ENCODE assay signal across 32 cellular contexts in the genomic region with DNA sequence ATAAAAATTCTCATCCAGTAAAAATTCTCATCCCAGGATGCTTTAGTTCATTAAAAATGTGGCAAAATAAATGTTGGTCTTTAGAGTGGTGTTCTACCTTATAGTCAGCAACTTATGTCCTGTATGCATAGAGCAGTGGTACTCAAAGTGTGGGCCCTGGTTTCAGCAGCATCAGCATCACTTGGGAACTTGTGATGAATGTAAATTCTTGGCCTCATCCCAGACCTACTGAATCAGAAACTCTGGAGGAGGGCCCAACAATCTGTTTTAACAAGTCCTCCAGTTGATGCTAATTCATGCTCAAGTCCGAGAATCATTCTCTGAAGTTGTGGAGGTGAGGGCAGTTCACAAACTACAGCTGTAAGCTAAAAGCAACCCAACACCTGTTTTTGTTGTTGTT.
DNase-seq lines count a peak whose midpoint lies in the region; ATAC-seq, FAIRE-seq and TF ChIP-seq lines count a peak whose summit lies in the region.
"Had no signal": no experiment of that assay in that cellular context is flagged by ENCODE, and none has a peak within 500 bp of the region (broad histone marks: within the 10 kb centered on the region; RNA-seq: fewer than 3 reads in every experiment).

No MANE protein-coding gene starts in this region.

- H3K27ac ChIP-seq in PC-3 (ENCODE audit: low read length), result no peak overlapping the region
- H3K27ac ChIP-seq: PC-9, SJCRH30 had no signal

- H3K4me3 Mint-ChIP-seq in activated CD8-positive, alpha-beta T cell treated with anti-CD3 and anti-CD28 coated beads for 36 hours, result no peak overlapping the region
- no peak overlapping the region for H3K4me3 Mint-ChIP-seq in activated CD8-positive, alpha-beta T cell treated with anti-CD3 and anti-CD28 coated beads, Interleukin-2, amount 10 ng/mL, durations not matched to agents 7 days and 5 days
- no peak overlapping the region for H3K4me3 Mint-ChIP-seq in stimulated activated effector memory CD8-positive, alpha-beta T cell treated with anti-CD3 and anti-CD28 coated beads, Interleukin-12 subunit alpha, Interleukin-12 subunit beta, amount 100 ng/mL, for 72 hours
- H3K4me3 Mint-ChIP-seq: CD4-positive, alpha-beta T cell; HFFc6 had no signal

- H3K36me3 ChIP-seq in PC-3 (ENCODE audit: low read depth, low read length), result no peaks in the 10 kb centered on the region
- H3K36me3 ChIP-seq: BLaER1 treated with 17β-estradiol and CSF1 and Interleukin-3, amounts not matched to agents 10 nM and 100 nM; HAP-1; SJCRH30 had no signal

- H2AFZ ChIP-seq in PC-3 (ENCODE audit: low read length), result no peak overlapping the region
- H2AFZ ChIP-seq: PC-9 had no signal

- H3K4me1 Mint-ChIP-seq in activated CD8-positive, alpha-beta T cell treated with anti-CD3 and anti-CD28 coated beads for 36 hours (ENCODE audit: low read depth), result peaks cover 64% of the 10 kb centered on the region
- H3K4me1 Mint-ChIP-seq in activated CD8-positive, alpha-beta T cell treated with anti-CD3 and anti-CD28 coated beads, Interleukin-2, amount 10 ng/mL, durations not matched to agents 7 days and 5 days (ENCODE audit: low read depth), result peaks cover 53% of the 10 kb centered on the region
- H3K4me1 Mint-ChIP-seq in stimulated activated effector memory CD8-positive, alpha-beta T cell treated with anti-CD3 and anti-CD28 coated beads, Interleukin-12 subunit alpha, Interleukin-12 subunit beta, amount 100 ng/mL, for 72 hours, result peaks cover 52% of the 10 kb centered on the region

- no peaks in the 10 kb centered on the region for H3F3A ChIP-seq in PC-3 (ENCODE audit: low read length, unreplicated experiment)

- DNase-seq in activated CD8-positive, alpha-beta T cell treated with anti-CD3 and anti-CD28 coated beads for 36 hours, result no peak
- no peak for DNase-seq in activated CD8-positive, alpha-beta T cell treated with anti-CD3 and anti-CD28 coated beads, Interleukin-2, amount 10 ng/mL, durations not matched to agents 7 days and 5 days
- DNase-seq in PC-3, result peak; percentile 14
- DNase-seq in epithelial cell of esophagus (ENCODE audit: low read depth), result peak; percentile 15
- DNase-seq in stimulated activated effector memory CD8-positive, alpha-beta T cell treated with anti-CD3 and anti-CD28 coated beads, Interleukin-12 subunit alpha, Interleukin-12 subunit beta, amount 100 ng/mL, for 72 hours (ENCODE audit: low spot score in 2 of 2), result no peak
- no peak for DNase-seq in urothelium cell line (ENCODE audit: low spot score)
- DNase-seq in NCI-H1105 (lab: John Stamatoyannopoulos, UW), result no peak
- DNase-seq: CD4-positive, alpha-beta T cell; GOT3; HFFc6; Kasumi-1; MV-4-11; NCI-H1417; NCI-H187; NCI-H2081 treated with DMSO at 0.1 percent for 48 hours; NCI-H2171; NCI-H226; NCI-H524 treated with DMSO at 0.1 percent for 48 hours; NCI-H774; NK-92 treated with Interleukin-12 subunit alpha and Interleukin-12 subunit beta, amount 100 ng/mL, for 24 hours; PC-9; SJCRH30 had no signal

- H3K36me3 Mint-ChIP-seq in activated CD8-positive, alpha-beta T cell treated with anti-CD3 and anti-CD28 coated beads for 36 hours (ENCODE audit: low read depth), result peaks cover 30% of the 10 kb centered on the region
- H3K36me3 Mint-ChIP-seq in activated CD8-positive, alpha-beta T cell treated with anti-CD3 and anti-CD28 coated beads, Interleukin-2, amount 10 ng/mL, durations not matched to agents 7 days and 5 days (ENCODE audit: low read depth), result peaks cover 32% of the 10 kb centered on the region
- no peaks in the 10 kb centered on the region for H3K36me3 Mint-ChIP-seq in stimulated activated effector memory CD8-positive, alpha-beta T cell treated with anti-CD3 and anti-CD28 coated beads, Interleukin-12 subunit alpha, Interleukin-12 subunit beta, amount 100 ng/mL, for 72 hours

- no peak overlapping the region for H3K4me2 ChIP-seq in PC-3 (ENCODE audit: low read length)
- H3K4me2 ChIP-seq: PC-9 had no signal

- peaks cover 23% of the 10 kb centered on the region for H3K9me3 Mint-ChIP-seq in activated CD8-positive, alpha-beta T cell treated with anti-CD3 and anti-CD28 coated beads for 36 hours
- peaks cover 17% of the 10 kb centered on the region for H3K9me3 Mint-ChIP-seq in activated CD8-positive, alpha-beta T cell treated with anti-CD3 and anti-CD28 coated beads, Interleukin-2, amount 10 ng/mL, durations not matched to agents 7 days and 5 days (ENCODE audit: insufficient read depth)
- H3K9me3 Mint-ChIP-seq in stimulated activated effector memory CD8-positive, alpha-beta T cell treated with anti-CD3 and anti-CD28 coated beads, Interleukin-12 subunit alpha, Interleukin-12 subunit beta, amount 100 ng/mL, for 72 hours, result peaks cover 4% of the 10 kb centered on the region

- H3K27me3 ChIP-seq in PC-3 (ENCODE audit: low read length), result no peaks in the 10 kb centered on the region
- H3K27me3 ChIP-seq: BLaER1 treated with 17β-estradiol and CSF1 and Interleukin-3, amounts not matched to agents 10 nM and 100 nM; SJCRH30 had no signal

- POLR2A ChIA-PET in activated CD8-positive, alpha-beta T cell treated with anti-CD3 and anti-CD28 coated beads for 36 hours (lab: Charles Lee), result interaction anchor here (1.3 kb wide), 1 partner anchor 294 kb away, joined by 4 read pairs; no protein-coding TSS in a partner anchor
- POLR2A ChIA-PET in activated CD8-positive, alpha-beta T cell treated with anti-CD3 and anti-CD28 coated beads, Interleukin-2, amount 10 ng/mL, durations not matched to agents 7 days and 5 days (lab: Charles Lee), result no interaction called here
- POLR2A ChIA-PET in PC-3 (lab: Charles Lee; ENCODE audit: unreplicated experiment), result no interaction called here

- no peaks in the 10 kb centered on the region for H4K20me1 ChIP-seq in PC-3 (ENCODE audit: low read length)
- H4K20me1 ChIP-seq: BLaER1 treated with 17β-estradiol and CSF1 and Interleukin-3, amounts not matched to agents 10 nM and 100 nM had no signal

- no peak for ATAC-seq in activated CD8-positive, alpha-beta T cell treated with anti-CD3 and anti-CD28 coated beads for 36 hours
- no peak for ATAC-seq in activated CD8-positive, alpha-beta T cell treated with anti-CD3 and anti-CD28 coated beads, Interleukin-2, amount 10 ng/mL, durations not matched to agents 7 days and 5 days
- ATAC-seq in PC-3 (no peak), GM19397 (IDR thresholded peaks at IDR 0.05; ENCODE audit: unreplicated experiment) (no peak)
- ATAC-seq in stimulated activated effector memory CD8-positive, alpha-beta T cell treated with anti-CD3 and anti-CD28 coated beads, Interleukin-12 subunit alpha, Interleukin-12 subunit beta, amount 100 ng/mL, for 72 hours, result peak; percentile 39
- ATAC-seq: K562, Right ventricle myocardium inferior, SK-N-SH treated with all-trans-retinoic acid at 6 μM for 48 hours had no signal

- CTCF ChIA-PET in activated CD8-positive, alpha-beta T cell treated with anti-CD3 and anti-CD28 coated beads for 36 hours (lab: Charles Lee), result interaction anchor here (1.2 to 1.4 kb wide), 2 partner anchors 7 to 16 kb away, joined by 3 read pairs; no protein-coding TSS in a partner anchor
- CTCF ChIA-PET in activated CD8-positive, alpha-beta T cell treated with anti-CD3 and anti-CD28 coated beads, Interleukin-2, amount 10 ng/mL, durations not matched to agents 7 days and 5 days (lab: Charles Lee), result interaction anchor here (1.0 to 7.9 kb wide), 3 partner anchors 6 to 173 kb away, joined by 3 to 54 read pairs (median 4); no protein-coding TSS in a partner anchor
- CTCF ChIA-PET in PC-3 (lab: Charles Lee), result interaction anchor here (0.6 kb wide), 1 partner anchor 19 kb away, joined by 5 read pairs; no protein-coding TSS in a partner anchor

- intact Hi-C loops in activated CD8-positive, alpha-beta T cell treated with anti-CD3 and anti-CD28 coated beads for 36 hours (cut with micrococcal nuclease), result no loop called here
- intact Hi-C loops in PC-3 (cut with micrococcal nuclease), result no loop called here

- H3K4me1 ChIP-seq in PC-3 (ENCODE audit: insufficient read depth, low read length), result peaks cover 18% of the 10 kb centered on the region
- H3K4me1 ChIP-seq: SJCRH30 had no signal

- no peak for FAIRE-seq in urothelium cell line (lab: Jason Lieb, UNC)
- FAIRE-seq: A204.1, D721Med, G401.6, HTR-8/SVneo, K562 had no signal

- no peak overlapping the region for H3K4me3 ChIP-seq in PC-3 (ENCODE audit: low read length)
- no peak overlapping the region for H3K4me3 ChIP-seq in epithelial cell of esophagus (ENCODE audit: low read length)
- H3K4me3 ChIP-seq: BLaER1 treated with 17β-estradiol and CSF1 and Interleukin-3, amounts not matched to agents 10 nM and 100 nM; HAP-1; K562; PC-9; SJCRH30 had no signal

- no peaks in the 10 kb centered on the region for H3K79me2 ChIP-seq in PC-3 (ENCODE audit: low read length)

- H3K27ac Mint-ChIP-seq in activated CD8-positive, alpha-beta T cell treated with anti-CD3 and anti-CD28 coated beads for 36 hours, result peak overlapping the region; percentile 7
- no peak overlapping the region for H3K27ac Mint-ChIP-seq in activated CD8-positive, alpha-beta T cell treated with anti-CD3 and anti-CD28 coated beads, Interleukin-2, amount 10 ng/mL, durations not matched to agents 7 days and 5 days
- H3K27ac Mint-ChIP-seq in stimulated activated effector memory CD8-positive, alpha-beta T cell treated with anti-CD3 and anti-CD28 coated beads, Interleukin-12 subunit alpha, Interleukin-12 subunit beta, amount 100 ng/mL, for 72 hours, result peak overlapping the region; percentile 30
- H3K27ac Mint-ChIP-seq: CD4-positive, alpha-beta T cell; HFFc6 had no signal

- no peak for TF ChIP-seq CTCF in activated CD8-positive, alpha-beta T cell treated with anti-CD3 and anti-CD28 coated beads for 36 hours (IDR thresholded peaks at IDR 0.05)
- no peak for TF ChIP-seq CTCF in PC-3 (conservative IDR thresholded peaks at IDR 0.05; ENCODE audit: low read depth, low read length)
- no peak for TF ChIP-seq CTCF in epithelial cell of esophagus (IDR thresholded peaks at IDR 0.05; ENCODE audit: insufficient read depth, low read depth, low read length, missing control alignments)

- H3K9ac ChIP-seq in PC-3 (ENCODE audit: low read length), result no peak overlapping the region
- H3K9ac ChIP-seq: BLaER1 treated with 17β-estradiol and CSF1 and Interleukin-3, amounts not matched to agents 10 nM and 100 nM had no signal

- H3K9me2 ChIP-seq in PC-3 (replicated peaks; ENCODE audit: low read length), result no peaks in the 10 kb centered on the region

- H3K27me3 Mint-ChIP-seq in activated CD8-positive, alpha-beta T cell treated with anti-CD3 and anti-CD28 coated beads for 36 hours, result no peaks in the 10 kb centered on the region
- no peaks in the 10 kb centered on the region for H3K27me3 Mint-ChIP-seq in activated CD8-positive, alpha-beta T cell treated with anti-CD3 and anti-CD28 coated beads, Interleukin-2, amount 10 ng/mL, durations not matched to agents 7 days and 5 days (ENCODE audit: low read depth)
- H3K27me3 Mint-ChIP-seq: CD4-positive, alpha-beta T cell had no signal

- BruUV-seq in PC-3 (replicated peaks; lab: Mats Ljungman, UMichigan), result no TSS peak

- H3K9me3 ChIP-seq in PC-3 (ENCODE audit: low read length), result no peaks in the 10 kb centered on the region
- H3K9me3 ChIP-seq: BLaER1 treated with 17β-estradiol and CSF1 and Interleukin-3, amounts not matched to agents 10 nM and 100 nM; HAP-1; SJCRH30 had no signal

Comparison
In these comparisons a context has a peak if more than half of its experiments do, and no peak if none do; other contexts are left out.
1. DNase-seq: peak in PC-3 (single experiment) and epithelial cell of esophagus (single experiment); none in activated CD8-positive, alpha-beta T cell treated with anti-CD3 and anti-CD28 coated beads for 36 hours (single experiment), activated CD8-positive, alpha-beta T cell treated with anti-CD3 and anti-CD28 coated beads, Interleukin-2, amount 10 ng/mL, durations not matched to agents 7 days and 5 days (single experiment), stimulated activated effector memory CD8-positive, alpha-beta T cell treated with anti-CD3 and anti-CD28 coated beads, Interleukin-12 subunit alpha, Interleukin-12 subunit beta, amount 100 ng/mL, for 72 hours (0 of 2), urothelium cell line (single experiment) and NCI-H1105 (single experiment).